9 cellular contexts compared by ENCODE assay signal in genomic region chr19:48999481-49000325, GRCh38. TPM values are rescaled to one million over a fixed set of nuclear protein-coding genes. Genes with fewer than 3 reads are reported as not detected.
DNase-seq lines count a peak whose midpoint lies in the region; ATAC-seq and TF ChIP-seq lines count a peak whose summit lies in the region.
"Had no signal": no experiment of that assay in that cellular context is flagged by ENCODE, and none has a peak within 500 bp of the region (broad histone marks: within the 10 kb centered on the region; RNA-seq: fewer than 3 reads in every experiment).

No MANE protein-coding gene starts in this region.

- H3K4me1 ChIP-seq in OCI-LY7 (ENCODE audit: insufficient read depth, low read length, poor library complexity, severe bottlenecking) (peaks cover 12% of the 10 kb centered on the region), gastrocnemius medialis (peaks cover 5 to 11% of the 10 kb centered on the region in 2 donors)

- H2AFZ ChIP-seq in OCI-LY7 (ENCODE audit: low read length) = no peak overlapping the region

- in situ Hi-C loops in gastrocnemius medialis (cut with MboI; ENCODE audit: low sequenced_read_pairs in 4 of 4) = no loop called here

- H3K27me3 ChIP-seq in gastrocnemius medialis = no peaks in the 10 kb centered on the region
- H3K27me3 ChIP-seq: BLaER1 had no signal

- POLR2A ChIA-PET in OCI-LY7 (lab: Charles Lee) = no interaction called here

- H3K4me3 ChIP-seq in OCI-LY7 (ENCODE audit: low read depth, low read length, poor library complexity, severe bottlenecking) = no peak overlapping the region
- no peak overlapping the region for H3K4me3 ChIP-seq in foreskin fibroblast (ENCODE audit: low read depth in 1 of 2, low read length in 2 of 2)
- no peak overlapping the region for H3K4me3 ChIP-seq in gastrocnemius medialis
- H3K4me3 ChIP-seq: BLaER1 had no signal

- peak in 1 of 2 donors; percentile 67 for ATAC-seq in gastrocnemius medialis
- no peak for ATAC-seq in GM21737 (IDR thresholded peaks at IDR 0.05; ENCODE audit: unreplicated experiment)

- peaks cover 83% of the 10 kb centered on the region for H3K36me3 ChIP-seq in OCI-LY7 (ENCODE audit: insufficient read depth, low read length)
- H3K36me3 ChIP-seq in gastrocnemius medialis = peaks cover 0 to 25% of the 10 kb centered on the region in 2 donors

- H3K4me2 ChIP-seq in OCI-LY7 (ENCODE audit: low read length) = no peak overlapping the region
- H3K4me2 ChIP-seq: BLaER1 had no signal

- H3K27ac ChIP-seq in OCI-LY7 (ENCODE audit: low read depth, low read length, poor library complexity, severe bottlenecking) (no peak overlapping the region), gastrocnemius medialis (peak overlapping the region in 1 of 4 donors; percentile 72)
- H3K27ac ChIP-seq: BLaER1 had no signal

- TF ChIP-seq POLR2A in gastrocnemius medialis (IDR thresholded peaks at IDR 0.05) = no peak

- peaks cover 37% of the 10 kb centered on the region for H3K79me2 ChIP-seq in OCI-LY7 (ENCODE audit: insufficient read depth, low read depth, low read length)

- peak; percentile 18 for DNase-seq in NCI-H146 (lab: John Stamatoyannopoulos, UW)
- DNase-seq in NCI-H146 treated with DMSO at 0.1 percent for 48 hours (lab: John Stamatoyannopoulos, UW; ENCODE audit: unreplicated experiment) = no peak
- peak; percentile 78 for DNase-seq in OCI-LY7 (ENCODE audit: low spot score)
- DNase-seq in activated T-cell treated with anti-CD3 and anti-CD28 coated beads, Interleukin-2, amount 50 U/mL, for 48 hours = peak; percentile 81 to 86
- peak; percentile 48 to 79 for DNase-seq in foreskin fibroblast
- DNase-seq in gastrocnemius medialis = no peak
- DNase-seq in NCI-H1048 (lab: John Stamatoyannopoulos, UW) = no peak

- intact Hi-C loops in OCI-LY7 (cut with micrococcal nuclease; ENCODE audit: unreplicated experiment) = no loop called here
- intact Hi-C loops in gastrocnemius medialis (cut with DNase I; ENCODE audit: low total_unique reads) = loop anchor here (10.0 kb wide), 2 partner anchors 675 to 815 kb away; partner anchors contain the start of genes EMP3, FUZ and MED25

- CTCF ChIA-PET in OCI-LY7 (lab: Charles Lee; ENCODE audit: unreplicated experiment) = no interaction called here

- H3K9me2 ChIP-seq in OCI-LY7 (ENCODE audit: insufficient read depth, low read length) = no peaks in the 10 kb centered on the region

- H4K20me1 ChIP-seq in OCI-LY7 (ENCODE audit: insufficient read depth, low read length) = peaks cover 4% of the 10 kb centered on the region; the same call in 1 of the 2 replicates

- H3K9me3 ChIP-seq in OCI-LY7 (ENCODE audit: low read length) (no peaks in the 10 kb centered on the region), gastrocnemius medialis (no peaks in the 10 kb centered on the region)
- H3K9me3 ChIP-seq: BLaER1 had no signal

- peak; percentile 86 for TF ChIP-seq CTCF in OCI-LY7 (conservative IDR thresholded peaks at IDR 0.05; ENCODE audit: low read length)
- TF ChIP-seq CTCF in foreskin fibroblast (IDR thresholded peaks at IDR 0.05; ENCODE audit: low read depth, low read length) = peak; percentile 77
- TF ChIP-seq CTCF in gastrocnemius medialis (IDR thresholded peaks at IDR 0.05 in 4 of 5, conservative IDR thresholded peaks at IDR 0.05 in 1 of 5) = peak in 4 of 5 experiments; percentile 44 to 65 (median 56)

- no TSS peak for BruUV-seq in OCI-LY7 (replicated peaks; lab: Mats Ljungman, UMichigan)

RNA-seq across cellular contexts. Expression of gene RUVBL2, which starts 6.0 kb away (rescaled TPM):
- 265 and 272 TPM in 2 replicates for total RNA-seq in OCI-LY7 (2014; rRNA removed; shearing (Covaris generic))
- total RNA-seq in OCI-LY7 (2022) = 125 and 146 TPM in 2 replicates
- total RNA-seq in gastrocnemius medialis = 100 to 1,000 TPM; 134 to 185 (median 146) TPM

RNA-seq across cellular contexts. Expression of gene GYS1, which starts 6.6 kb away (rescaled TPM):
- 12.5 and 20.0 TPM in 2 replicates for total RNA-seq in OCI-LY7 (2014; rRNA removed; shearing (Covaris generic))
- total RNA-seq in OCI-LY7 (2022) (28.9 and 29.9 TPM in 2 replicates), gastrocnemius medialis (100 to 1,000 TPM; 110 to 221 (median 126) TPM)

RNA-seq across cellular contexts. Expression of gene LHB, which starts 17.2 kb away (rescaled TPM):
- total RNA-seq in OCI-LY7 (2014; rRNA removed; shearing (Covaris generic)) = 1.1 TPM in 1 of 2 replicates, not detected in the other
- total RNA-seq in OCI-LY7 (2022) (not detected in 2 replicates), gastrocnemius medialis (1 to 10 TPM in 1 of 4 donors, not detected in 3; 1.9 TPM)

RNA-seq across cellular contexts. Expression of gene CGB3, which starts 24.4 kb away (rescaled TPM):
- total RNA-seq in OCI-LY7 (2014; rRNA removed; shearing (Covaris generic)) = not detected in 2 replicates
- not detected in 2 replicates for total RNA-seq in OCI-LY7 (2022)
- not detected for total RNA-seq in gastrocnemius medialis

RNA-seq across cellular contexts. Expression of gene CGB2, which starts 32.0 kb away (rescaled TPM):
- total RNA-seq in OCI-LY7 (2014; rRNA removed; shearing (Covaris generic)) = not detected in 2 replicates
- total RNA-seq in OCI-LY7 (2022) = not detected in 2 replicates
- total RNA-seq in gastrocnemius medialis = not detected

Comparison
In these comparisons a context has a peak if more than half of its experiments do, and no peak if none do; other contexts are left out.
1. DNase-seq: peak in NCI-H146 (single experiment), OCI-LY7 (single experiment), activated T-cell treated with anti-CD3 and anti-CD28 coated beads, Interleukin-2, amount 50 U/mL, for 48 hours (2 of 2) and foreskin fibroblast (2 of 2); none in NCI-H146 treated with DMSO at 0.1 percent for 48 hours (single experiment), gastrocnemius medialis (0 of 2) and NCI-H1048 (single experiment).
2. Peak in every context shown above with its lines, with median percentiles within 50 percentile points of each other: CTCF ChIP-seq.